16 cellular contexts compared by ENCODE assay signal in the genomic region with DNA sequence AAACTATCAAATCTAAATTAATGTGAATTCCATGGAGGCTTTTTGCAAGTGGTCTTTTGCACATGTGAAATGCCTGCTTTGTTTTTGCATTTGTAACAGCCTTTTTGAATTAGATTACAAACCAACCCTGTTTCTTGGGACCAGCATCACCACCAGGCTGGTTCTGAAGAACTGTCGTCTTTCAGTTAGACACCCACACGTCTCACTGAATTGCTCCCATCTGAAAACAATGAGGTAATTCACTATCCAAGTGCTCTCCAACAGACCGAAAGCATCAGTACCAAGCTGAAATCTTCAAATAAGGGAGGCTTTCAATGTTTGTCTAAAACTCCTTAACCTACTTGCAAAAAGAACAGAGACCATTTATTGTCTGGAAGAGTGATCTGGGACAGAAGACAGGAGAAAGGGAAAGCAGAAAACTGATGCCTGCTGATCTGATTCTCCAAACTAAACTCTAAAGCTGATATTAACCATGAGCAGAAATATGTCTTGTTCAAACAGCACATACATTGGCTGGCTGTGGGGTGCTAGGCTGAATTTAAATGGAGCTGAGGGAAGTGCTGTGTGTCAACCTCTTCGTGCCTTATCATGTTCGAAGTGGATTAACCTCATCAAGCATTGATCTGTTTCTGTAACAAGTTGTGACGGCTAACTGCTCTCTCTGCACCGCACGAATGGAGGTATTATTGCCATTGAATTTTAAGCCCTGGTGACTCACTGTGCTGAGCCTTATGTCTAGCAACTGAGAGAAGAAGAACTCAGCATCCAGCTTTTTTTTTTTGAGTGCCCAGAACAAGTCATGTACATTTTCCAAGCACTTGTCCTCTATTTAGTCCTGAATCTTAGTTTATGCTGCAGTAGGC.
DNase-seq lines count a peak whose midpoint lies in the region; TF ChIP-seq lines count a peak whose summit lies in the region.
"Had no signal": no experiment of that assay in that cellular context is flagged by ENCODE, and none has a peak within 500 bp of the region (broad histone marks: within the 10 kb centered on the region; RNA-seq: fewer than 3 reads in every experiment).

No MANE protein-coding gene starts in this region.

- WGBS in ovary, 3 donors, result 70 to 75% (median 72%) methylated on average over 8 of the region's 8 CpGs

- H3K36me3 ChIP-seq in OCI-LY3 (replicated peaks; ENCODE audit: low read depth, low read length) (no peaks in the 10 kb centered on the region), ovary (no peaks in the 10 kb centered on the region)
- H3K36me3 ChIP-seq: colonic mucosa had no signal

- H3K79me2 ChIP-seq in OCI-LY3 (ENCODE audit: low read length), result no peaks in the 10 kb centered on the region

- H3K27me3 Mint-ChIP-seq in chondrocyte (ENCODE audit: low read depth), result no peaks in the 10 kb centered on the region

- intact Hi-C loops in dorsolateral prefrontal cortex (cut with DNase I) (no loop called here), ovary (cut with DNase I) (no loop called here)

- H3K4me1 ChIP-seq in OCI-LY3 (ENCODE audit: low read length) (peaks cover 9% of the 10 kb centered on the region), ovary (ENCODE audit: insufficient read depth) (no peaks in the 10 kb centered on the region)
- H3K4me1 ChIP-seq: colonic mucosa had no signal

- no peak for TF ChIP-seq EP300 in ovary (IDR thresholded peaks at IDR 0.05)

- H3K27ac Mint-ChIP-seq in chondrocyte (ENCODE audit: unreplicated experiment), result no peak overlapping the region
- H3K27ac Mint-ChIP-seq: activated naive CD4-positive, alpha-beta T cell treated with anti-CD3 and anti-CD28 coated beads, Interleukin-2, amount 50 U/mL, for 24 hours had no signal

- H3K27ac ChIP-seq in OCI-LY3 (ENCODE audit: low read length) (no peak overlapping the region), dorsolateral prefrontal cortex (peak overlapping the region in 58 of 59 donors; percentile 6 to 84 (median 74)), layer of hippocampus (ENCODE audit: low read depth, low read length) (peak overlapping the region; percentile 56), ovary (no peak overlapping the region)
- H3K27ac ChIP-seq: C4-2B, colonic mucosa, psoas muscle had no signal

- H3K4me3 ChIP-seq in OCI-LY3 (ENCODE audit: low read length) (no peak overlapping the region), dorsolateral prefrontal cortex (peak overlapping the region in 45 of 59 donors; percentile 0 to 53 (median 21)), ovary (no peak overlapping the region)
- H3K4me3 ChIP-seq: colonic mucosa, psoas muscle had no signal

- TF ChIP-seq CTCF in OCI-LY3 (IDR thresholded peaks at IDR 0.05; ENCODE audit: low read depth, low read length) (no peak), dorsolateral prefrontal cortex (IDR thresholded peaks at IDR 0.05 in 54 of 56, conservative IDR thresholded peaks at IDR 0.05 in 2 of 56; ENCODE audit: low read depth in 1 of 56, partially characterized antibody in 56 of 56) (peak in 5 of 56 donors; percentile 9 to 29 (median 15)), ovary (IDR thresholded peaks at IDR 0.05) (no peak), chondrocyte (IDR thresholded peaks at IDR 0.05) (no peak)

- no peak overlapping the region for H3K4me2 ChIP-seq in OCI-LY3 (ENCODE audit: low read length)

- no peaks in the 10 kb centered on the region for H4K20me1 ChIP-seq in OCI-LY3 (ENCODE audit: insufficient read depth, low read length)

- H3K9me3 Mint-ChIP-seq in chondrocyte (ENCODE audit: low read depth), result no peaks in the 10 kb centered on the region
- H3K9me3 Mint-ChIP-seq: activated naive CD4-positive, alpha-beta T cell treated with anti-CD3 and anti-CD28 coated beads, Interleukin-2, amount 50 U/mL, for 24 hours had no signal

- H3K9ac ChIP-seq in OCI-LY3 (ENCODE audit: low read length), result no peak overlapping the region

- no peaks in the 10 kb centered on the region for H3K4me1 Mint-ChIP-seq in chondrocyte (ENCODE audit: low read depth)
- H3K4me1 Mint-ChIP-seq: activated naive CD4-positive, alpha-beta T cell treated with anti-CD3 and anti-CD28 coated beads, Interleukin-2, amount 50 U/mL, for 24 hours had no signal

- H3K9me3 ChIP-seq in OCI-LY3 (ENCODE audit: insufficient read depth, low read length) (no peaks in the 10 kb centered on the region), ovary (no peaks in the 10 kb centered on the region)
- H3K9me3 ChIP-seq: colonic mucosa, psoas muscle had no signal

- H2AFZ ChIP-seq in OCI-LY3 (ENCODE audit: low read depth, low read length), result 0 out of 2 replicates have a peak overlapping the region, but pooled peaks have one; percentile 8

- H3K27me3 ChIP-seq in OCI-LY3 (ENCODE audit: low read depth, low read length) (no peaks in the 10 kb centered on the region), dorsolateral prefrontal cortex (no peaks in the 10 kb centered on the region), layer of hippocampus (ENCODE audit: control insufficient read depth, insufficient read depth, low read length) (no peaks in the 10 kb centered on the region), ovary (no peaks in the 10 kb centered on the region)
- H3K27me3 ChIP-seq: colonic mucosa had no signal

- TF ChIP-seq POLR2A in ovary (IDR thresholded peaks at IDR 0.05), result no peak

- H3K36me3 Mint-ChIP-seq in chondrocyte (ENCODE audit: low read depth), result no peaks in the 10 kb centered on the region
- H3K36me3 Mint-ChIP-seq: activated naive CD4-positive, alpha-beta T cell treated with anti-CD3 and anti-CD28 coated beads, Interleukin-2, amount 50 U/mL, for 24 hours had no signal

- DNase-seq in dorsolateral prefrontal cortex (peak in 2 of 10 donors; percentile 4 to 11), superior temporal gyrus (ENCODE audit: extremely low spot score) (peak; percentile 79), ovary (no peak), mucosa of gallbladder (ENCODE audit: low spot score) (no peak), chondrocyte (ENCODE audit: low spot score) (no peak)
- no peak for DNase-seq in stimulated activated CD8-positive, alpha-beta memory T cell treated with anti-CD3 and anti-CD28 coated beads, Interleukin-4, amount 100 ng/mL, for 48 hours
- DNase-seq: colonic mucosa; DND-41; IMR-90; psoas muscle; stimulated activated CD4-positive, alpha-beta T cell treated with anti-CD3 and anti-CD28 coated beads, Interleukin-2, amount 100 ng/mL, for 48 hours; T-helper 1 cell had no signal

- H3K4me3 Mint-ChIP-seq in chondrocyte (ENCODE audit: unreplicated experiment), result no peak overlapping the region
- H3K4me3 Mint-ChIP-seq: activated naive CD4-positive, alpha-beta T cell treated with anti-CD3 and anti-CD28 coated beads, Interleukin-2, amount 50 U/mL, for 24 hours had no signal

Comparison
In these comparisons a context has a peak if more than half of its experiments do, and no peak if none do; other contexts are left out.
1. H3K27ac ChIP-seq: peak in dorsolateral prefrontal cortex (58 of 59) and layer of hippocampus (single experiment); none in OCI-LY3 (single experiment) and ovary (0 of 2).
2. H3K4me3 ChIP-seq: peak in dorsolateral prefrontal cortex (45 of 59); none in OCI-LY3 (single experiment) and ovary (single experiment).